Comparison of ENCODE assay signal across 8 cellular contexts in genomic region chr3:138915503-138916498, GRCh38. TPM values are rescaled to one million over a fixed set of nuclear protein-coding genes. Genes with fewer than 3 reads are reported as not detected.
DNase-seq lines count a peak whose midpoint lies in the region; ATAC-seq, FAIRE-seq and TF ChIP-seq lines count a peak whose summit lies in the region.

No MANE protein-coding gene starts in this region.

- peak overlapping the region; percentile 99 for H2AFZ ChIP-seq in astrocyte (ENCODE audit: low read depth, low read length)
- H2AFZ ChIP-seq in hepatocyte: peak overlapping the region; percentile 100

- peak overlapping the region; percentile 77 for H3K27ac Mint-ChIP-seq in astrocyte (ENCODE audit: unreplicated experiment)

- H3K79me2 ChIP-seq in astrocyte (ENCODE audit: insufficient read depth, low read length) (no peaks in the 10 kb centered on the region), hepatocyte (no peaks in the 10 kb centered on the region)

- H3K36me3 Mint-ChIP-seq in astrocyte (ENCODE audit: low read depth, unreplicated experiment): no peaks in the 10 kb centered on the region

- H3K9ac ChIP-seq in astrocyte (ENCODE audit: low read length): peak overlapping the region; percentile 93

- H3K4me3 ChIP-seq in astrocyte (ENCODE audit: insufficient read depth, low read depth, low read length) (peak overlapping the region; percentile 81), hepatocyte (peak overlapping the region; percentile 91)

- no peaks in the 10 kb centered on the region for H4K20me1 ChIP-seq in astrocyte (ENCODE audit: insufficient read depth, low read length)
- no peaks in the 10 kb centered on the region for H4K20me1 ChIP-seq in hepatocyte (ENCODE audit: insufficient read depth, poor library complexity, severe bottlenecking)

- H3K9me2 ChIP-seq in hepatocyte (replicated peaks; ENCODE audit: insufficient read depth): no peaks in the 10 kb centered on the region

- H3K9me3 ChIP-seq in astrocyte (ENCODE audit: insufficient read depth, low read depth, low read length) (no peaks in the 10 kb centered on the region), hepatocyte (ENCODE audit: low read depth) (no peaks in the 10 kb centered on the region)

- H3K4me1 Mint-ChIP-seq in astrocyte (ENCODE audit: low read depth, unreplicated experiment): peaks cover 3% of the 10 kb centered on the region

- 6% methylated on average over 49 of the region's 68 CpGs for WGBS in hepatocyte (ENCODE audit: low lambda C conversion rate, missing lambda C conversion rate)

- H3K4me2 ChIP-seq in astrocyte (ENCODE audit: low read length): peak overlapping the region; percentile 99
- H3K4me2 ChIP-seq in hepatocyte: peak overlapping the region; percentile 97

- H3K36me3 ChIP-seq in astrocyte (ENCODE audit: insufficient read depth, low read length) (no peaks in the 10 kb centered on the region), hepatocyte (replicated peaks; ENCODE audit: insufficient read depth, low read depth) (no peaks in the 10 kb centered on the region)

- H3K9me3 Mint-ChIP-seq in astrocyte (ENCODE audit: unreplicated experiment): no peaks in the 10 kb centered on the region

- DNase-seq in NCI-H1694 (lab: John Stamatoyannopoulos, UW) (peak; percentile 82), T-helper 22 cell (ENCODE audit: low read depth) (peak; percentile 51), astrocyte (ENCODE audit: low read depth) (peak; percentile 76), hepatocyte (ENCODE audit: low spot score) (peak; percentile 95), retina (peak; percentile 94)

- peak overlapping the region; percentile 85 for H3K27ac ChIP-seq in astrocyte (ENCODE audit: low read depth, low read length)
- H3K27ac ChIP-seq in hepatocyte: peak overlapping the region; percentile 99

- H3K4me1 ChIP-seq in astrocyte (ENCODE audit: insufficient read depth, low read length): peaks cover 5% of the 10 kb centered on the region
- no peaks in the 10 kb centered on the region for H3K4me1 ChIP-seq in hepatocyte (ENCODE audit: insufficient read depth)

- TF ChIP-seq CTCF in astrocyte (IDR thresholded peaks at IDR 0.05; ENCODE audit: insufficient read depth, low read depth, low read length) (peak; percentile 52), hepatocyte (IDR thresholded peaks at IDR 0.05; ENCODE audit: poor library complexity) (peak; percentile 92)

- H3K27me3 Mint-ChIP-seq in astrocyte (ENCODE audit: low read depth, unreplicated experiment): no peaks in the 10 kb centered on the region

- FAIRE-seq in astrocyte (lab: Jason Lieb, UNC): no peak

- peak overlapping the region; percentile 87 for H3K4me3 Mint-ChIP-seq in astrocyte (ENCODE audit: unreplicated experiment)

- H3K27me3 ChIP-seq in astrocyte (ENCODE audit: insufficient read depth, low read length) (no peaks in the 10 kb centered on the region), hepatocyte (no peaks in the 10 kb centered on the region)

- peak; percentile 80 for ATAC-seq in GM18498 (IDR thresholded peaks at IDR 0.05; ENCODE audit: unreplicated experiment)
- peak; percentile 76 for ATAC-seq in HG02938 (IDR thresholded peaks at IDR 0.05; ENCODE audit: unreplicated experiment)
- ATAC-seq in HG03469 (IDR thresholded peaks at IDR 0.05; ENCODE audit: unreplicated experiment): no peak

RNA-seq across cellular contexts. Expression of gene FOXL2, which starts 31.1 kb away (rescaled TPM):
- 3.7 and 4.5 TPM in 2 replicates for total RNA-seq in astrocyte
- not detected in 2 replicates for total RNA-seq in hepatocyte
- not detected in 2 replicates for polyA plus RNA-seq in hepatocyte

RNA-seq across cellular contexts. Expression of gene FOXL2NB, which starts 31.2 kb away (rescaled TPM):
- total RNA-seq in astrocyte: 3.9 and 5.2 TPM in 2 replicates
- total RNA-seq in hepatocyte: not detected in 2 replicates
- polyA plus RNA-seq in hepatocyte: not detected in 2 replicates
